1 cellular context compared by ENCODE assay signal in the genomic region with DNA sequence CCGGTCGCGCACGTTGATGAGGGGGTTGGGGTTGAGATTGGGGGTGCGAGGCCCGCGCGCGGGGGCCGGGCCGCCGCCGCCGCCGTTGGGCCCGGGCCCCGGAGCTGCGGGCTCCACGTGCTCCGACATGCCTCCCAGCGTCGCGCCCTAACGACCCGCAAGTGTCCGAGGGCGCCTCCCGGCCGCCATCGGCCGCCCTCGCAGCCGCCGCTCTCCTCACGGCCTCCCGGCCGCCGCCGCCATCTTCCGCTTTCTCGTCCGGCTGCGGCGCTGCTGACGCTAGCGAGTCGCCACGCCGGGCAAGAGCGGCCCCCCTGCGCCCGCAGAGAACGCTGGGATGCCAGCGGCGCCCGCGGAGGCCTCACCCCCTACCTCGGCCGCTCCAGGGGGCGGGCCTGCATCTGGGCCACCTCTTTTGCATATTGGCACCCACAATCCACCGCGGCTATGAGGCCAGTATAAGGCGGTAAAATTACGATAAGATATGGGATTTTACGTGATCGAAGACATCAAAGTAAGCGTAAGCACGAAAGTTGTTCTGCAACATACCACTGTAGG.
A peak's percentile ranks its signal among the peaks of the same experiment; 100 is the strongest.
TF ChIP-seq lines count a peak whose summit lies in the region.

A gene (minus strand): TSS at position 256 of the 558 bp plus-strand sequence. CDS start 127 bp downstream, at position 129.

TF ChIP-seq in K562, 482 proteins besides CTCF, POLR2A, EP300 and RAD21 (continued from another document and continues in another):
- TF ChIP-seq, protein P1, sequence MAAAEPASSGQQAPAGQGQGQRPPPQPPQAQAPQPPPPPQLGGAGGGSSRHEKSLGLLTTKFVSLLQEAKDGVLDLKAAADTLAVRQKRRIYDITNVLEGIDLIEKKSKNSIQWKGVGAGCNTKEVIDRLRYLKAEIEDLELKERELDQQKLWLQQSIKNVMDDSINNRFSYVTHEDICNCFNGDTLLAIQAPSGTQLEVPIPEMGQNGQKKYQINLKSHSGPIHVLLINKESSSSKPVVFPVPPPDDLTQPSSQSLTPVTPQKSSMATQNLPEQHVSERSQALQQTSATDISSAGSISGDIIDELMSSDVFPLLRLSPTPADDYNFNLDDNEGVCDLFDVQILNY (CRISPR knock-in tag; IDR thresholded peaks at IDR 0.05) = no peak
- no peak for TF ChIP-seq DDX20 (tag; IDR thresholded peaks at IDR 0.05; ENCODE audit: low read depth)
- TF ChIP-seq, protein P2, sequence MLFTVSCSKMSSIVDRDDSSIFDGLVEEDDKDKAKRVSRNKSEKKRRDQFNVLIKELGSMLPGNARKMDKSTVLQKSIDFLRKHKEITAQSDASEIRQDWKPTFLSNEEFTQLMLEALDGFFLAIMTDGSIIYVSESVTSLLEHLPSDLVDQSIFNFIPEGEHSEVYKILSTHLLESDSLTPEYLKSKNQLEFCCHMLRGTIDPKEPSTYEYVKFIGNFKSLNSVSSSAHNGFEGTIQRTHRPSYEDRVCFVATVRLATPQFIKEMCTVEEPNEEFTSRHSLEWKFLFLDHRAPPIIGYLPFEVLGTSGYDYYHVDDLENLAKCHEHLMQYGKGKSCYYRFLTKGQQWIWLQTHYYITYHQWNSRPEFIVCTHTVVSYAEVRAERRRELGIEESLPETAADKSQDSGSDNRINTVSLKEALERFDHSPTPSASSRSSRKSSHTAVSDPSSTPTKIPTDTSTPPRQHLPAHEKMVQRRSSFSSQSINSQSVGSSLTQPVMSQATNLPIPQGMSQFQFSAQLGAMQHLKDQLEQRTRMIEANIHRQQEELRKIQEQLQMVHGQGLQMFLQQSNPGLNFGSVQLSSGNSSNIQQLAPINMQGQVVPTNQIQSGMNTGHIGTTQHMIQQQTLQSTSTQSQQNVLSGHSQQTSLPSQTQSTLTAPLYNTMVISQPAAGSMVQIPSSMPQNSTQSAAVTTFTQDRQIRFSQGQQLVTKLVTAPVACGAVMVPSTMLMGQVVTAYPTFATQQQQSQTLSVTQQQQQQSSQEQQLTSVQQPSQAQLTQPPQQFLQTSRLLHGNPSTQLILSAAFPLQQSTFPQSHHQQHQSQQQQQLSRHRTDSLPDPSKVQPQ (CRISPR knock-in tag; IDR thresholded peaks at IDR 0.05; ENCODE audit: borderline replicate concordance) = no peak
- TF ChIP-seq SRSF1 (IDR thresholded peaks at IDR 0.05; ENCODE audit: low read depth, low read length) = no peak
- TF ChIP-seq ASH1L (IDR thresholded peaks at IDR 0.05; ENCODE audit: borderline replicate concordance, low read depth, partially characterized antibody) = no peak
- TF ChIP-seq SPI1 (IDR thresholded peaks at IDR 0.05; ENCODE audit: borderline replicate concordance, low read depth, low read length) = 0 out of 2 replicates have a peak, but pooled peaks have one; percentile 15
- TF ChIP-seq COPS2 (conservative IDR thresholded peaks at IDR 0.05) = no peak
- TF ChIP-seq ZKSCAN3 (CRISPR knock-in tag; IDR thresholded peaks at IDR 0.05) = no peak
- TF ChIP-seq ZNF551 (CRISPR knock-in tag; IDR thresholded peaks at IDR 0.05) = no peak
- no peak for TF ChIP-seq TRIM28 (IDR thresholded peaks at IDR 0.05)
- no peak for TF ChIP-seq SUPT5H (IDR thresholded peaks at IDR 0.05)
- TF ChIP-seq, protein P3, sequence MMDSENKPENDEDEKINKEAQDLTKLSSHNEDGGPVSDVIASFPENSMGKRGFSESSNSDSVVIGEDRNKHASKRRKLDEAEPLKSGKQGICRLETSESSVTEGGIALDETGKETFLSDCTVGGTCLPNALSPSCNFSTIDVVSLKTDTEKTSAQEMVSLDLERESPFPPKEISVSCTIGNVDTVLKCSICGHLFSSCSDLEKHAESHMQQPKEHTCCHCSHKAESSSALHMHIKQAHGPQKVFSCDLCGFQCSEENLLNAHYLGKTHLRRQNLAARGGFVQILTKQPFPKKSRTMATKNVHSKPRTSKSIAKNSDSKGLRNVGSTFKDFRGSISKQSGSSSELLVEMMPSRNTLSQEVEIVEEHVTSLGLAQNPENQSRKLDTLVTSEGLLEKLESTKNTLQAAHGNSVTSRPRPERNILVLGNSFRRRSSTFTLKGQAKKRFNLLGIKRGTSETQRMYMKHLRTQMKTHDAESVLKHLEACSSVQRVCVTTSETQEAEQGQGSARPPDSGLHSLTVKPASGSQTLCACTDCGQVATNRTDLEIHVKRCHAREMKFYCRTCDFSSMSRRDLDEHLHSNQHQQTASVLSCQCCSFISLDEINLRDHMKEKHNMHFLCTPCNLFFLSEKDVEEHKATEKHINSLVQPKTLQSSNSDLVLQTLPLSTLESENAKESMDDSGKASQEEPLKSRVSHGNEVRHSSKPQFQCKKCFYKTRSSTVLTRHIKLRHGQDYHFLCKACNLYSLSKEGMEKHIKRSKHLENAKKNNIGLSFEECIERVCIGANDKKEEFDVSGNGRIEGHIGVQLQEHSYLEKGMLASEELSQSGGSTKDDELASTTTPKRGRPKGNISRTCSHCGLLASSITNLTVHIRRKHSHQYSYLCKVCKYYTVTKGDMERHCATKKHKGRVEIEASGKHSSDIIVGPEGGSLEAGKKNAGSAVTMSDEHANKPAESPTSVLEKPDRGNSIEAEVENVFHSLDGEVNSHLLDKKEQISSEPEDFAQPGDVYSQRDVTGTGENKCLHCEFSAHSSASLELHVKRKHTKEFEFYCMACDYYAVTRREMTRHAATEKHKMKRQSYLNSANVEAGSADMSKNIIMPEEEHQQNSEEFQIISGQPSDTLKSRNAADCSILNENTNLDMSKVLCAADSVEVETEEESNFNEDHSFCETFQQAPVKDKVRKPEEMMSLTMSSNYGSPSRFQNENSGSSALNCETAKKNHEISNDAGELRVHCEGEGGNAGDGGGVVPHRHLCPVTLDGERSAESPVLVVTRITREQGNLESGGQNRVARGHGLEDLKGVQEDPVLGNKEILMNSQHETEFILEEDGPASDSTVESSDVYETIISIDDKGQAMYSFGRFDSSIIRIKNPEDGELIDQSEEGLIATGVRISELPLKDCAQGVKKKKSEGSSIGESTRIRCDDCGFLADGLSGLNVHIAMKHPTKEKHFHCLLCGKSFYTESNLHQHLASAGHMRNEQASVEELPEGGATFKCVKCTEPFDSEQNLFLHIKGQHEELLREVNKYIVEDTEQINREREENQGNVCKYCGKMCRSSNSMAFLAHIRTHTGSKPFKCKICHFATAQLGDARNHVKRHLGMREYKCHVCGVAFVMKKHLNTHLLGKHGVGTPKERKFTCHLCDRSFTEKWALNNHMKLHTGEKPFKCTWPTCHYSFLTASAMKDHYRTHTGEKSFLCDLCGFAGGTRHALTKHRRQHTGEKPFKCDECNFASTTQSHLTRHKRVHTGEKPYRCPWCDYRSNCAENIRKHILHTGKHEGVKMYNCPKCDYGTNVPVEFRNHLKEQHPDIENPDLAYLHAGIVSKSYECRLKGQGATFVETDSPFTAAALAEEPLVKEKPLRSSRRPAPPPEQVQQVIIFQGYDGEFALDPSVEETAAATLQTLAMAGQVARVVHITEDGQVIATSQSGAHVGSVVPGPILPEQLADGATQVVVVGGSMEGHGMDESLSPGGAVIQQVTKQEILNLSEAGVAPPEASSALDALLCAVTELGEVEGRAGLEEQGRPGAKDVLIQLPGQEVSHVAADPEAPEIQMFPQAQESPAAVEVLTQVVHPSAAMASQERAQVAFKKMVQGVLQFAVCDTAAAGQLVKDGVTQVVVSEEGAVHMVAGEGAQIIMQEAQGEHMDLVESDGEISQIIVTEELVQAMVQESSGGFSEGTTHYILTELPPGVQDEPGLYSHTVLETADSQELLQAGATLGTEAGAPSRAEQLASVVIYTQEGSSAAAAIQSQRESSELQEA (IDR thresholded peaks at IDR 0.05; ENCODE audit: low read depth) = no peak
- TF ChIP-seq RUNX1 (IDR thresholded peaks at IDR 0.05; ENCODE audit: low read depth) = no peak
- TF ChIP-seq, protein P4, sequence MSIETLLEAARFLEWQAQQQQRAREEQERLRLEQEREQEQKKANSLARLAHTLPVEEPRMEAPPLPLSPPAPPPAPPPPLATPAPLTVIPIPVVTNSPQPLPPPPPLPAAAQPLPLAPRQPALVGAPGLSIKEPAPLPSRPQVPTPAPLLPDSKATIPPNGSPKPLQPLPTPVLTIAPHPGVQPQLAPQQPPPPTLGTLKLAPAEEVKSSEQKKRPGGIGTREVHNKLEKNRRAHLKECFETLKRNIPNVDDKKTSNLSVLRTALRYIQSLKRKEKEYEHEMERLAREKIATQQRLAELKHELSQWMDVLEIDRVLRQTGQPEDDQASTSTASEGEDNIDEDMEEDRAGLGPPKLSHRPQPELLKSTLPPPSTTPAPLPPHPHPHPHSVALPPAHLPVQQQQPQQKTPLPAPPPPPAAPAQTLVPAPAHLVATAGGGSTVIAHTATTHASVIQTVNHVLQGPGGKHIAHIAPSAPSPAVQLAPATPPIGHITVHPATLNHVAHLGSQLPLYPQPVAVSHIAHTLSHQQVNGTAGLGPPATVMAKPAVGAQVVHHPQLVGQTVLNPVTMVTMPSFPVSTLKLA (conservative IDR thresholded peaks at IDR 0.05) = no peak; a peak in 1 of 4 replicates
- TF ChIP-seq, protein P5, sequence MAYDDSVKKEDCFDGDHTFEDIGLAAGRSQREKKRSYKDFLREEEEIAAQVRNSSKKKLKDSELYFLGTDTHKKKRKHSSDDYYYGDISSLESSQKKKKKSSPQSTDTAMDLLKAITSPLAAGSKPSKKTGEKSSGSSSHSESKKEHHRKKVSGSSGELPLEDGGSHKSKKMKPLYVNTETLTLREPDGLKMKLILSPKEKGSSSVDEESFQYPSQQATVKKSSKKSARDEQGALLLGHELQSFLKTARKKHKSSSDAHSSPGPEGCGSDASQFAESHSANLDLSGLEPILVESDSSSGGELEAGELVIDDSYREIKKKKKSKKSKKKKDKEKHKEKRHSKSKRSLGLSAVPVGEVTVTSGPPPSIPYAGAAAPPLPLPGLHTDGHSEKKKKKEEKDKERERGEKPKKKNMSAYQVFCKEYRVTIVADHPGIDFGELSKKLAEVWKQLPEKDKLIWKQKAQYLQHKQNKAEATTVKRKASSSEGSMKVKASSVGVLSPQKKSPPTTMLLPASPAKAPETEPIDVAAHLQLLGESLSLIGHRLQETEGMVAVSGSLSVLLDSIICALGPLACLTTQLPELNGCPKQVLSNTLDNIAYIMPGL (CRISPR knock-in tag; IDR thresholded peaks at IDR 0.05) = peak; percentile 45; the same call in 1 of the 2 replicates
- no peak for TF ChIP-seq PTBP1 (IDR thresholded peaks at IDR 0.05; ENCODE audit: low read depth, low read length)
- no peak for TF ChIP-seq PPARD (CRISPR knock-in tag; IDR thresholded peaks at IDR 0.05)
- no peak for TF ChIP-seq CBX5 (IDR thresholded peaks at IDR 0.05; ENCODE audit: borderline replicate concordance, low read depth)
- TF ChIP-seq ZFPM2 (CRISPR knock-in tag; IDR thresholded peaks at IDR 0.05) = no peak
- TF ChIP-seq RB1 (IDR thresholded peaks at IDR 0.05; ENCODE audit: low read depth) = peak; percentile 85
- peak in 1 of 2 experiments; percentile 81; a peak in 1 of 4 replicates for TF ChIP-seq SIN3A (IDR thresholded peaks at IDR 0.05; ENCODE audit: borderline replicate concordance in 2 of 2, control insufficient read depth in 1 of 2, low read depth in 2 of 2, low read length in 2 of 2)
- no peak for TF ChIP-seq DIDO1 (tag; IDR thresholded peaks at IDR 0.05; ENCODE audit: low read depth)
- TF ChIP-seq TBL1XR1 (IDR thresholded peaks at IDR 0.05; ENCODE audit: low read length in 2 of 2) = no peak
- no peak for TF ChIP-seq MAFF (IDR thresholded peaks at IDR 0.05; ENCODE audit: low read length)
- no peak for TF ChIP-seq ADNP (tag; IDR thresholded peaks at IDR 0.05)
- TF ChIP-seq ZBTB17 (CRISPR knock-in tag; IDR thresholded peaks at IDR 0.05) = no peak
- peak; percentile 33; the same call in 1 of the 2 replicates for TF ChIP-seq SMAD4 (CRISPR knock-in tag; conservative IDR thresholded peaks at IDR 0.05)
- TF ChIP-seq, protein P6, sequence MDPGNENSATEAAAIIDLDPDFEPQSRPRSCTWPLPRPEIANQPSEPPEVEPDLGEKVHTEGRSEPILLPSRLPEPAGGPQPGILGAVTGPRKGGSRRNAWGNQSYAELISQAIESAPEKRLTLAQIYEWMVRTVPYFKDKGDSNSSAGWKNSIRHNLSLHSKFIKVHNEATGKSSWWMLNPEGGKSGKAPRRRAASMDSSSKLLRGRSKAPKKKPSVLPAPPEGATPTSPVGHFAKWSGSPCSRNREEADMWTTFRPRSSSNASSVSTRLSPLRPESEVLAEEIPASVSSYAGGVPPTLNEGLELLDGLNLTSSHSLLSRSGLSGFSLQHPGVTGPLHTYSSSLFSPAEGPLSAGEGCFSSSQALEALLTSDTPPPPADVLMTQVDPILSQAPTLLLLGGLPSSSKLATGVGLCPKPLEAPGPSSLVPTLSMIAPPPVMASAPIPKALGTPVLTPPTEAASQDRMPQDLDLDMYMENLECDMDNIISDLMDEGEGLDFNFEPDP (CRISPR knock-in tag; IDR thresholded peaks at IDR 0.05) = no peak
- TF ChIP-seq HDAC8 (tag; IDR thresholded peaks at IDR 0.05) = no peak; the same call in 1 of the 2 replicates
- TF ChIP-seq NCOA2 (IDR thresholded peaks at IDR 0.05; ENCODE audit: partially characterized antibody in 2 of 2) = no peak
- TF ChIP-seq GABPA (tag; conservative IDR thresholded peaks at IDR 0.05; ENCODE audit: low read depth) = no peak
- TF ChIP-seq NFIC (IDR thresholded peaks at IDR 0.05) = no peak
- TF ChIP-seq HDAC2 (IDR thresholded peaks at IDR 0.05) = no peak
- TF ChIP-seq SIX5 (IDR thresholded peaks at IDR 0.05; ENCODE audit: borderline replicate concordance in 1 of 2, insufficient read depth in 1 of 2, low read depth in 1 of 2, low read length in 2 of 2) = no peak
- no peak for TF ChIP-seq ZFP36 (IDR thresholded peaks at IDR 0.05; ENCODE audit: low read depth, low read length, partially characterized antibody)
- TF ChIP-seq SAFB (IDR thresholded peaks at IDR 0.05; ENCODE audit: borderline replicate concordance, low read depth, low read length) = no peak
- TF ChIP-seq ZNF253 (CRISPR knock-in tag; conservative IDR thresholded peaks at IDR 0.05) = no peak
- TF ChIP-seq KLF16 (IDR thresholded peaks at IDR 0.05) = no peak
- TF ChIP-seq NFE2 (IDR thresholded peaks at IDR 0.05; ENCODE audit: low read depth) = no peak
- TF ChIP-seq HCFC1 (IDR thresholded peaks at IDR 0.05; ENCODE audit: low read depth, low read length) = peak; percentile 77
- TF ChIP-seq ERF (CRISPR knock-in tag; IDR thresholded peaks at IDR 0.05) = no peak
- TF ChIP-seq, protein P7, sequence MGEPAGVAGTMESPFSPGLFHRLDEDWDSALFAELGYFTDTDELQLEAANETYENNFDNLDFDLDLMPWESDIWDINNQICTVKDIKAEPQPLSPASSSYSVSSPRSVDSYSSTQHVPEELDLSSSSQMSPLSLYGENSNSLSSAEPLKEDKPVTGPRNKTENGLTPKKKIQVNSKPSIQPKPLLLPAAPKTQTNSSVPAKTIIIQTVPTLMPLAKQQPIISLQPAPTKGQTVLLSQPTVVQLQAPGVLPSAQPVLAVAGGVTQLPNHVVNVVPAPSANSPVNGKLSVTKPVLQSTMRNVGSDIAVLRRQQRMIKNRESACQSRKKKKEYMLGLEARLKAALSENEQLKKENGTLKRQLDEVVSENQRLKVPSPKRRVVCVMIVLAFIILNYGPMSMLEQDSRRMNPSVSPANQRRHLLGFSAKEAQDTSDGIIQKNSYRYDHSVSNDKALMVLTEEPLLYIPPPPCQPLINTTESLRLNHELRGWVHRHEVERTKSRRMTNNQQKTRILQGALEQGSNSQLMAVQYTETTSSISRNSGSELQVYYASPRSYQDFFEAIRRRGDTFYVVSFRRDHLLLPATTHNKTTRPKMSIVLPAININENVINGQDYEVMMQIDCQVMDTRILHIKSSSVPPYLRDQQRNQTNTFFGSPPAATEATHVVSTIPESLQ (CRISPR knock-in tag; IDR thresholded peaks at IDR 0.05) = 0 out of 2 replicates have a peak, but pooled peaks have one; percentile 17
- no peak; the same call in 1 of the 2 replicates for TF ChIP-seq KLF13 (tag; IDR thresholded peaks at IDR 0.05; ENCODE audit: borderline replicate concordance, low read depth)
- TF ChIP-seq ZNF165 (CRISPR knock-in tag; IDR thresholded peaks at IDR 0.05; ENCODE audit: borderline replicate concordance) = no peak
